ENCODE assay signal across 22 cellular contexts in the genomic region with DNA sequence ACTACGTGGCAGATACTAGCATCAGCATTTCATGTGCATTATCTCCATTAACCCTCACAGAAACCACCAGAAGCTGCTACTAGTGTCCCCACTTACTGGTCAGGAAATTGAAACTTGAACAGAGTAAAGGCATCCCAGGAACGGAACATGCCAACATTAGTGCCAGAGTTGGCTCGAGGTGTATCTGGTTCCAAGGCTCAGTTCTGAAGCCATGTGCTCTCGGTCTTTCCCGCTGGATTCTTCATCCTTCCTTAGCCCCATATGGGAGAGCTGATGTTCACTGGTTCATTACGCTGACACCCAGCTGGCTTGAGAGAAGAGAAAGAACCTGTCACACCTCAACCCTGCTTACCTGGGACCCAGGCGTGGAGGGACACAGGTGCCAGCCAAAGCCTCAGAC.
"Had no signal": no experiment of that assay in that cellular context is flagged by ENCODE, and none has a peak within 500 bp of the region (broad histone marks: within the 10 kb centered on the region; RNA-seq: fewer than 3 reads in every experiment).

No MANE protein-coding gene starts in this region.

- H3K36me3 ChIP-seq: colonic mucosa, esophagus squamous epithelium, gastrocnemius medialis, heart right ventricle, left lung, lower lobe of right lung had no signal

- ATAC-seq: effector memory CD8-positive, alpha-beta T cell; esophagus mucosa; gastrocnemius medialis; left lung; lower lobe of right lung; mucosa of descending colon had no signal

- DNase-seq: colonic mucosa; cortex of kidney; effector CD8-positive, alpha-beta T cell; effector memory CD8-positive, alpha-beta T cell; endodermal cell; erythroblast; esophagus squamous epithelium; foreskin fibroblast; foreskin melanocyte; gastrocnemius medialis; glutamatergic neuron; head of caudate nucleus; heart right ventricle; hippocampal formation; left cardiac atrium; left lung; lower lobe of right lung; mesenchymal stem cell; mucosa of descending colon; naive B cell had no signal

- H3K27ac ChIP-seq: colonic mucosa, epithelial cell of prostate, esophagus squamous epithelium, gastrocnemius medialis, heart right ventricle, left lung, lower lobe of right lung had no signal

- H3K27me3 ChIP-seq: colonic mucosa, esophagus squamous epithelium, gastrocnemius medialis, heart right ventricle had no signal

- H3K4me1 ChIP-seq: colonic mucosa, esophagus squamous epithelium, gastrocnemius medialis, left lung, lower lobe of right lung had no signal

- H3K4me3 ChIP-seq: colonic mucosa, esophagus squamous epithelium, gastrocnemius medialis, heart right ventricle, left lung, lower lobe of right lung, mucosa of descending colon had no signal

- H3K9me3 ChIP-seq: colonic mucosa, esophagus squamous epithelium, gastrocnemius medialis, heart right ventricle, left lung, lower lobe of right lung, mucosa of descending colon had no signal
